Comparison of ENCODE assay signal across 12 cellular contexts in genomic region chr2:235394278-235394828, GRCh38.
DNase-seq lines count a peak whose midpoint lies in the region; ATAC-seq and TF ChIP-seq lines count a peak whose summit lies in the region.
"Had no signal": no experiment of that assay in that cellular context is flagged by ENCODE, and none has a peak within 500 bp of the region (broad histone marks: within the 10 kb centered on the region; RNA-seq: fewer than 3 reads in every experiment).

No MANE protein-coding gene starts in this region.

- no peak overlapping the region for H3K4me3 Mint-ChIP-seq in CD8-positive, alpha-beta memory T cell
- H3K4me3 Mint-ChIP-seq: activated CD8-positive, alpha-beta memory T cell treated with anti-CD3 and anti-CD28 coated beads, Interleukin-2, amount 10 ng/mL, durations not matched to agents 7 days and 5 days; mesothelial cell of epicardium had no signal

- peaks cover 29% of the 10 kb centered on the region for H3K4me1 ChIP-seq in PC-9 (replicated peaks; ENCODE audit: insufficient read depth)
- H3K4me1 ChIP-seq in CD8-positive, alpha-beta memory T cell (ENCODE audit: insufficient read depth, low read length), result peaks cover 14% of the 10 kb centered on the region

- peaks cover 0 to 2% (median 0%) of the 10 kb centered on the region in 5 donors for H3K9me3 Mint-ChIP-seq in CD8-positive, alpha-beta memory T cell

- peaks cover 12 to 17% (median 13%) of the 10 kb centered on the region in 3 donors for H3K4me1 Mint-ChIP-seq in CD8-positive, alpha-beta memory T cell
- H3K4me1 Mint-ChIP-seq: mesothelial cell of epicardium had no signal

- no peaks in the 10 kb centered on the region for H4K20me1 ChIP-seq in PC-9 (ENCODE audit: insufficient read depth)

- H3K36me3 Mint-ChIP-seq in CD8-positive, alpha-beta memory T cell, result peaks cover 0 to 2% (median 0%) of the 10 kb centered on the region in 3 donors
- H3K36me3 Mint-ChIP-seq: activated CD8-positive, alpha-beta memory T cell treated with anti-CD3 and anti-CD28 coated beads, Interleukin-2, amount 10 ng/mL, durations not matched to agents 7 days and 5 days; mesothelial cell of epicardium had no signal

- H3K27me3 ChIP-seq in PC-9 (ENCODE audit: insufficient read depth, low read depth), result no peaks in the 10 kb centered on the region
- H3K27me3 ChIP-seq in CD8-positive, alpha-beta memory T cell (ENCODE audit: insufficient read depth, low read length, poor library complexity, severe bottlenecking), result no peaks in the 10 kb centered on the region
- H3K27me3 ChIP-seq in WERI-Rb-1 (ENCODE audit: insufficient read depth, low read depth, severe bottlenecking), result peaks cover 2% of the 10 kb centered on the region

- peaks cover 19% of the 10 kb centered on the region for H3F3A ChIP-seq in PC-9 (ENCODE audit: insufficient read depth, low read depth)

- H3K79me2 ChIP-seq in PC-9 (ENCODE audit: low read depth), result no peaks in the 10 kb centered on the region

- peak overlapping the region; percentile 75 for H2AFZ ChIP-seq in PC-9

- CTCF ChIA-PET in PC-9 (lab: Charles Lee), result interaction anchor here (0.9 kb wide), 1 partner anchor 352 kb away, joined by 3 read pairs; no protein-coding TSS in a partner anchor
- CTCF ChIA-PET in CD8-positive, alpha-beta memory T cell (lab: Charles Lee), result no interaction called here

- H3K9me2 ChIP-seq in PC-9 (ENCODE audit: insufficient read depth), result no peaks in the 10 kb centered on the region

- peak overlapping the region; percentile 82 for H3K27ac ChIP-seq in PC-9
- no peak overlapping the region for H3K27ac ChIP-seq in epithelial cell of prostate
- no peak overlapping the region for H3K27ac ChIP-seq in CD8-positive, alpha-beta memory T cell (ENCODE audit: low read depth, low read length)
- no peak overlapping the region for H3K27ac ChIP-seq in WERI-Rb-1
- H3K27ac ChIP-seq: thoracic aorta had no signal

- ATAC-seq in omental fat pad (ENCODE audit: low FRiP score), result peak; percentile 61
- ATAC-seq in GM21360 (IDR thresholded peaks at IDR 0.05; ENCODE audit: unreplicated experiment), result no peak
- ATAC-seq: activated CD8-positive, alpha-beta memory T cell treated with anti-CD3 and anti-CD28 coated beads, Interleukin-2, amount 10 ng/mL, durations not matched to agents 7 days and 5 days had no signal

- DNase-seq in EH (ENCODE audit: low read depth) (peak; percentile 63), PC-9 (peak; percentile 76 to 100), epithelial cell of prostate (ENCODE audit: low read depth, low spot score) (peak; percentile 51), omental fat pad (ENCODE audit: low spot score) (no peak), WERI-Rb-1 (no peak), NCI-H1105 treated with DMSO at 0.1 percent for 48 hours (lab: John Stamatoyannopoulos, UW) (no peak)
- DNase-seq in CD8-positive, alpha-beta memory T cell, result no peak
- DNase-seq: activated CD8-positive, alpha-beta memory T cell treated with anti-CD3 and anti-CD28 coated beads, Interleukin-2, amount 10 ng/mL, durations not matched to agents 7 days and 5 days; retina had no signal

- H3K27ac Mint-ChIP-seq in CD8-positive, alpha-beta memory T cell, result peak overlapping the region in 1 of 8 donors; percentile 5
- H3K27ac Mint-ChIP-seq: activated CD8-positive, alpha-beta memory T cell treated with anti-CD3 and anti-CD28 coated beads, Interleukin-2, amount 10 ng/mL, durations not matched to agents 7 days and 5 days; mesothelial cell of epicardium had no signal

- TF ChIP-seq CTCF in PC-9 (conservative IDR thresholded peaks at IDR 0.05), result peak; percentile 57
- TF ChIP-seq CTCF in omental fat pad (IDR thresholded peaks at IDR 0.05), result no peak
- no peak for TF ChIP-seq CTCF in WERI-Rb-1 (IDR thresholded peaks at IDR 0.05; ENCODE audit: low read depth, low read length)

- peaks cover 9 to 23% of the 10 kb centered on the region in 2 donors for H3K27me3 Mint-ChIP-seq in CD8-positive, alpha-beta memory T cell
- H3K27me3 Mint-ChIP-seq: activated CD8-positive, alpha-beta memory T cell treated with anti-CD3 and anti-CD28 coated beads, Interleukin-2, amount 10 ng/mL, durations not matched to agents 7 days and 5 days had no signal

- H3K4me3 ChIP-seq in PC-9 (peak overlapping the region; percentile 19; the same call in 1 of the 2 replicates), WERI-Rb-1 (ENCODE audit: low read depth, low read length) (no peak overlapping the region)
- no peak overlapping the region for H3K4me3 ChIP-seq in CD8-positive, alpha-beta memory T cell (ENCODE audit: low read length)
- H3K4me3 ChIP-seq: thoracic aorta had no signal

- no peaks in the 10 kb centered on the region for H3K36me3 ChIP-seq in PC-9 (ENCODE audit: low read depth)
- H3K36me3 ChIP-seq in CD8-positive, alpha-beta memory T cell (ENCODE audit: insufficient read depth, low read length), result no peaks in the 10 kb centered on the region
- H3K36me3 ChIP-seq in WERI-Rb-1, result no peaks in the 10 kb centered on the region
- H3K36me3 ChIP-seq: thoracic aorta had no signal

- H3K9me3 ChIP-seq in PC-9 (ENCODE audit: insufficient read depth, low read depth) (no peaks in the 10 kb centered on the region), WERI-Rb-1 (ENCODE audit: severe bottlenecking) (no peaks in the 10 kb centered on the region)
- no peaks in the 10 kb centered on the region for H3K9me3 ChIP-seq in CD8-positive, alpha-beta memory T cell (ENCODE audit: low read length)
- H3K9me3 ChIP-seq: thoracic aorta had no signal

- BruUV-seq in PC-9 (replicated peaks; lab: Mats Ljungman, UMichigan), result TSS peak; percentile 87

- intact Hi-C loops in PC-9 (cut with micrococcal nuclease; ENCODE audit: unreplicated experiment), result loop anchor here (1.0 to 10.0 kb wide), 10 partner anchors 35 to 258 kb away; partner anchors contain the start of gene AGAP1

- POLR2A ChIA-PET in PC-9 (lab: Charles Lee; ENCODE audit: unreplicated experiment), result interaction anchor here (0.6 to 0.7 kb wide), 5 partner anchors 10 to 223 kb away, joined by 3 to 9 read pairs (median 4); no protein-coding TSS in a partner anchor
- POLR2A ChIA-PET in CD8-positive, alpha-beta memory T cell (lab: Charles Lee), result no interaction called here

- peak overlapping the region; percentile 60 for H3K4me2 ChIP-seq in PC-9

Comparison
In these comparisons a context has a peak if more than half of its experiments do, and no peak if none do; other contexts are left out.
1. DNase-seq: peak in EH (single experiment), PC-9 (2 of 2) and epithelial cell of prostate (single experiment); none in omental fat pad (single experiment), CD8-positive, alpha-beta memory T cell (0 of 5), WERI-Rb-1 (single experiment) and NCI-H1105 treated with DMSO at 0.1 percent for 48 hours (single experiment).